16 cellular contexts compared by ENCODE assay signal in the genomic region with DNA sequence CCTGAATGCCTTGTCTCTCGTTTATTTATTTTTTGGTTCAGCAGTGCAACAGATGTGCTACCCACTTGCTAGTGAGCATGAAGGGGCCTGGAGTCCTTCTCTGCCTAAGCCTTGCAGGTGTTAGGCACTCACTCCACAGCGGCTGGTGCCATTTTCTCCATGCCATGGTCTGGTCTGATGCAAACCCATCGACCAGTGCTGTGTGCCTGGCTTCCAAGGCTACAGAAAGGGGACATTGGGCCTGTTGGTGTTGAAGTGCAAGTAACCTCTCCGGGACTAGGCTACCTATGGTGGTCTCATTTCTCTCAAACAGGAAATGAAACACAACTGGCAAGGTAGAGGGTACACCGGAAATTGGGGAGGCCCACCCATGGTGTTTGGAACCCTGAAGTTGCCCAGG.
DNase-seq lines count a peak whose midpoint lies in the region; ATAC-seq and TF ChIP-seq lines count a peak whose summit lies in the region.
"Had no signal": no experiment of that assay in that cellular context is flagged by ENCODE, and none has a peak within 500 bp of the region (broad histone marks: within the 10 kb centered on the region; RNA-seq: fewer than 3 reads in every experiment).

No MANE protein-coding gene starts in this region.

- H2AFZ ChIP-seq in DND-41 (ENCODE audit: low read depth, low read length): no peak overlapping the region
- H2AFZ ChIP-seq in OCI-LY7 (ENCODE audit: low read length): no peak overlapping the region
- no peak overlapping the region for H2AFZ ChIP-seq in osteoblast (ENCODE audit: low read length)
- H2AFZ ChIP-seq: GM23248 had no signal

- H3K27me3 ChIP-seq in DND-41 (ENCODE audit: insufficient read depth, low read length, poor library complexity): no peaks in the 10 kb centered on the region
- H3K27me3 ChIP-seq in osteoblast (ENCODE audit: insufficient read depth, low read length): no peaks in the 10 kb centered on the region
- no peaks in the 10 kb centered on the region for H3K27me3 ChIP-seq in upper lobe of right lung

- no peak for TF ChIP-seq CTCF in DND-41 (IDR thresholded peaks at IDR 0.05; ENCODE audit: borderline replicate concordance, extremely low read depth, low read length, poor library complexity, severe bottlenecking)
- no peak for TF ChIP-seq CTCF in OCI-LY7 (conservative IDR thresholded peaks at IDR 0.05; ENCODE audit: low read length)
- no peak for TF ChIP-seq CTCF in osteoblast (IDR thresholded peaks at IDR 0.05; ENCODE audit: extremely low read depth, low read depth, low read length)
- TF ChIP-seq CTCF in upper lobe of right lung (IDR thresholded peaks at IDR 0.05): no peak

- H3K9me2 ChIP-seq in OCI-LY7 (ENCODE audit: insufficient read depth, low read length): no peaks in the 10 kb centered on the region

- H3K4me1 ChIP-seq in DND-41 (ENCODE audit: insufficient read depth, low read length) (no peaks in the 10 kb centered on the region; the same call in 1 of the 2 replicates), OCI-LY7 (ENCODE audit: insufficient read depth, low read length, poor library complexity, severe bottlenecking) (peaks cover 13% of the 10 kb centered on the region), osteoblast (ENCODE audit: insufficient read depth, low read length) (no peaks in the 10 kb centered on the region), upper lobe of right lung (no peaks in the 10 kb centered on the region)

- H3K4me2 ChIP-seq in DND-41 (ENCODE audit: insufficient read depth, low read length): no peak overlapping the region
- H3K4me2 ChIP-seq in OCI-LY7 (ENCODE audit: low read length): peak overlapping the region; percentile 32
- H3K4me2 ChIP-seq in osteoblast (ENCODE audit: insufficient read depth, low read length): no peak overlapping the region

- H3K36me3 ChIP-seq in DND-41 (ENCODE audit: insufficient read depth, low read length): peaks cover 31% of the 10 kb centered on the region
- no peaks in the 10 kb centered on the region for H3K36me3 ChIP-seq in OCI-LY7 (ENCODE audit: insufficient read depth, low read length)
- no peaks in the 10 kb centered on the region for H3K36me3 ChIP-seq in osteoblast (ENCODE audit: insufficient read depth, low read length)
- H3K36me3 ChIP-seq in upper lobe of right lung: no peaks in the 10 kb centered on the region

- intact Hi-C loops in OCI-LY7 (cut with micrococcal nuclease; ENCODE audit: unreplicated experiment) (no loop called here), upper lobe of right lung (cut with DNase I) (no loop called here)

- ATAC-seq in DND-41 (ENCODE audit: insufficient read depth, low read depth) (peak; percentile 50), upper lobe of right lung (no peak)
- ATAC-seq: HCT116 had no signal

- no peak overlapping the region for H3K9ac ChIP-seq in DND-41 (ENCODE audit: low read depth, low read length)
- H3K9ac ChIP-seq: GM23248 had no signal

- DNase-seq in DND-41 (no peak), OCI-LY7 (ENCODE audit: low spot score) (peak; percentile 6), osteoblast (ENCODE audit: insufficient read length, low spot score, missing footprints) (peak; percentile 58), upper lobe of right lung (peak; percentile 39), EL (no peak), HPDE6-E6E7 (ENCODE audit: extremely low spot score) (no peak), SHP77 treated with DMSO at 0.1 percent for 48 hours (lab: John Stamatoyannopoulos, UW) (no peak)
- DNase-seq: ACHN; CD4-positive, alpha-beta memory T cell; DMS153; DMS79 treated with DMSO at 0.1 percent for 48 hours; GM23248 had no signal

- peak overlapping the region; percentile 39; the same call in 1 of the 2 replicates for H3K27ac ChIP-seq in DND-41 (ENCODE audit: low read length)
- no peak overlapping the region for H3K27ac ChIP-seq in OCI-LY7 (ENCODE audit: low read depth, low read length, poor library complexity, severe bottlenecking)
- H3K27ac ChIP-seq in osteoblast (ENCODE audit: low read depth, low read length): no peak overlapping the region
- H3K27ac ChIP-seq in upper lobe of right lung: no peak overlapping the region
- H3K27ac ChIP-seq: C4-2B, GM23248, HL-60 had no signal

- no TSS peak for BruUV-seq in OCI-LY7 (replicated peaks; lab: Mats Ljungman, UMichigan)

- H3K4me3 ChIP-seq in DND-41 (ENCODE audit: low read depth in 1 of 2, low read length in 2 of 2) (no peak overlapping the region), OCI-LY7 (ENCODE audit: low read depth, low read length, poor library complexity, severe bottlenecking) (no peak overlapping the region), osteoblast (ENCODE audit: insufficient read depth, low read length) (no peak overlapping the region), upper lobe of right lung (no peak overlapping the region)
- H3K4me3 ChIP-seq: GM23248, K562 had no signal

- CTCF ChIA-PET in OCI-LY7 (lab: Charles Lee; ENCODE audit: unreplicated experiment): no interaction called here

- H3K79me2 ChIP-seq in DND-41 (ENCODE audit: insufficient read depth, low read length) (peaks cover 18% of the 10 kb centered on the region; the same call in 1 of the 2 replicates), OCI-LY7 (ENCODE audit: insufficient read depth, low read depth, low read length) (no peaks in the 10 kb centered on the region), osteoblast (ENCODE audit: insufficient read depth, low read length) (no peaks in the 10 kb centered on the region)

- POLR2A ChIA-PET in OCI-LY7 (lab: Charles Lee): interaction anchor here (0.6 kb wide), 1 partner anchor 103 kb away, joined by 3 read pairs; no protein-coding TSS in a partner anchor

- H4K20me1 ChIP-seq in DND-41 (ENCODE audit: insufficient read depth, low read length) (no peaks in the 10 kb centered on the region), OCI-LY7 (ENCODE audit: insufficient read depth, low read length) (no peaks in the 10 kb centered on the region), osteoblast (ENCODE audit: insufficient read depth, low read length) (no peaks in the 10 kb centered on the region)

- no peaks in the 10 kb centered on the region for H3K9me3 ChIP-seq in DND-41 (ENCODE audit: insufficient read depth, low read length, severe bottlenecking)
- no peaks in the 10 kb centered on the region for H3K9me3 ChIP-seq in OCI-LY7 (ENCODE audit: low read length)
- no peaks in the 10 kb centered on the region for H3K9me3 ChIP-seq in osteoblast (ENCODE audit: low read depth, low read length)
- no peaks in the 10 kb centered on the region for H3K9me3 ChIP-seq in upper lobe of right lung

Comparison
In these comparisons a context has a peak if more than half of its experiments do, and no peak if none do; other contexts are left out.
1. DNase-seq: peak in OCI-LY7 (single experiment), osteoblast (single experiment) and upper lobe of right lung (single experiment); none in DND-41 (single experiment), EL (single experiment), HPDE6-E6E7 (single experiment) and SHP77 treated with DMSO at 0.1 percent for 48 hours (single experiment).